ENCODE assay signal across 26 cellular contexts in genomic region chrX:39767446-39767845, GRCh38.
DNase-seq lines count a peak whose midpoint lies in the region; ATAC-seq, FAIRE-seq and TF ChIP-seq lines count a peak whose summit lies in the region.
"Had no signal": no experiment of that assay in that cellular context is flagged by ENCODE, and none has a peak within 500 bp of the region (broad histone marks: within the 10 kb centered on the region; RNA-seq: fewer than 3 reads in every experiment).

No MANE protein-coding gene starts in this region.

- CTCF ChIA-PET in A673 (lab: Charles Lee): no interaction called here

- intact Hi-C loops in A673 (cut with micrococcal nuclease; ENCODE audit: unreplicated experiment): no loop called here

- no peak for FAIRE-seq in astrocyte (lab: Jason Lieb, UNC)
- FAIRE-seq: endometrium, GM18507 had no signal

- BruUV-seq in A673 (replicated peaks; lab: Mats Ljungman, UMichigan): no TSS peak

- no peaks in the 10 kb centered on the region for H3K36me3 ChIP-seq in astrocyte (ENCODE audit: insufficient read depth, low read length)
- no peaks in the 10 kb centered on the region for H3K36me3 ChIP-seq in skeletal muscle satellite cell (ENCODE audit: insufficient read depth, low read length)
- no peaks in the 10 kb centered on the region for H3K36me3 ChIP-seq in A673 (ENCODE audit: insufficient read depth, low read length, poor library complexity, severe bottlenecking)
- H3K36me3 ChIP-seq: esophagus muscularis mucosa, suprapubic skin had no signal

- POLR2A ChIA-PET in A673 (lab: Charles Lee; ENCODE audit: low non-redundant PET): no interaction called here

- peak overlapping the region; percentile 22 for H3K4me2 ChIP-seq in astrocyte (ENCODE audit: low read length)
- peak overlapping the region; percentile 17 for H3K4me2 ChIP-seq in skeletal muscle satellite cell (ENCODE audit: low read length)

- TF ChIP-seq CTCF in astrocyte (IDR thresholded peaks at IDR 0.05; ENCODE audit: insufficient read depth, low read depth, low read length) (no peak), fibroblast of villous mesenchyme (IDR thresholded peaks at IDR 0.05; ENCODE audit: insufficient read depth, low read depth, low read length) (no peak), A673 (conservative IDR thresholded peaks at IDR 0.05; ENCODE audit: low read depth, low read length) (no peak)

- H3K4me1 ChIP-seq in astrocyte (ENCODE audit: insufficient read depth, low read length) (peaks cover 32% of the 10 kb centered on the region), skeletal muscle satellite cell (ENCODE audit: control insufficient read depth, insufficient read depth, low read length) (peaks cover 24% of the 10 kb centered on the region), A673 (ENCODE audit: insufficient read depth, low read length, poor library complexity, severe bottlenecking) (no peaks in the 10 kb centered on the region)
- H3K4me1 ChIP-seq: psoas muscle, suprapubic skin had no signal

- H3K9me3 ChIP-seq in astrocyte (ENCODE audit: insufficient read depth, low read depth, low read length) (no peaks in the 10 kb centered on the region), skeletal muscle satellite cell (replicated peaks; ENCODE audit: low read length) (no peaks in the 10 kb centered on the region), A673 (ENCODE audit: low read depth, low read length, poor library complexity, severe bottlenecking) (no peaks in the 10 kb centered on the region)
- H3K9me3 ChIP-seq: esophagus muscularis mucosa, psoas muscle, suprapubic skin had no signal

- DNase-seq in DMS 273 (lab: John Stamatoyannopoulos, UW; ENCODE audit: unreplicated experiment) (peak; percentile 60), DMS 273 treated with DMSO at 0.1 percent for 48 hours (lab: John Stamatoyannopoulos, UW) (no peak), astrocyte (ENCODE audit: low read depth) (peak; percentile 31), fibroblast of villous mesenchyme (ENCODE audit: low read depth) (peak; percentile 47), A673 (ENCODE audit: low spot score) (no peak), NAMALWA (ENCODE audit: low spot score) (no peak)
- DNase-seq: activated CD8-positive, alpha-beta memory T cell treated with anti-CD3 and anti-CD28 coated beads, Interleukin-2, amount 10 ng/mL, durations not matched to agents 7 days and 5 days; activated T-cell treated with anti-CD3 and anti-CD28 coated beads, Interleukin-2, amount 50 U/mL, for 4 hours; CD4-positive, CD25-positive, alpha-beta regulatory T cell; hippocampal formation; immature natural killer cell; NCI-H2029 treated with DMSO at 0.1 percent for 48 hours; NCI-H524 treated with DMSO at 0.1 percent for 48 hours; stimulated activated CD4-positive, alpha-beta T cell treated with anti-CD3 and anti-CD28 coated beads, Interleukin-15, amount 100 ng/mL, for 24 hours; T-helper 17 cell had no signal

- no peaks in the 10 kb centered on the region for H3K9me3 Mint-ChIP-seq in astrocyte (ENCODE audit: unreplicated experiment)
- H3K9me3 Mint-ChIP-seq: activated T-cell treated with anti-CD3 and anti-CD28 coated beads, Interleukin-2, amount 50 U/mL, for 4 hours; immature natural killer cell had no signal

- H3K9ac ChIP-seq in astrocyte (ENCODE audit: low read length): no peak overlapping the region
- H3K9ac ChIP-seq in skeletal muscle satellite cell (ENCODE audit: low read depth, low read length): no peak overlapping the region

- no peak overlapping the region for H3K4me3 Mint-ChIP-seq in astrocyte (ENCODE audit: unreplicated experiment)
- H3K4me3 Mint-ChIP-seq: activated CD8-positive, alpha-beta memory T cell treated with anti-CD3 and anti-CD28 coated beads, Interleukin-2, amount 10 ng/mL, durations not matched to agents 7 days and 5 days; activated T-cell treated with anti-CD3 and anti-CD28 coated beads, Interleukin-2, amount 50 U/mL, for 4 hours; immature natural killer cell; memory B cell; stimulated activated memory B cell treated with anti-CD40 and anti-IgM and Interleukin-4, amounts not matched to agents 10 μg/mL and 1 μg/mL and 100 μg/mL, for 72 hours; T-helper 17 cell had no signal

- H3K4me3 ChIP-seq in astrocyte (ENCODE audit: insufficient read depth, low read depth, low read length) (no peak overlapping the region), fibroblast of villous mesenchyme (ENCODE audit: low read depth, low read length) (no peak overlapping the region), skeletal muscle satellite cell (ENCODE audit: low read length) (no peak overlapping the region), A673 (ENCODE audit: low read depth, low read length, poor library complexity, severe bottlenecking) (no peak overlapping the region)
- H3K4me3 ChIP-seq: dorsolateral prefrontal cortex, esophagus muscularis mucosa, psoas muscle, suprapubic skin had no signal

- H3K27ac ChIP-seq in astrocyte (ENCODE audit: low read depth, low read length) (no peak overlapping the region), A673 (ENCODE audit: low read depth, low read length, poor library complexity, severe bottlenecking) (no peak overlapping the region)
- H3K27ac ChIP-seq: 22Rv1, dorsolateral prefrontal cortex, esophagus muscularis mucosa, psoas muscle, suprapubic skin had no signal

- H3K27me3 ChIP-seq in astrocyte (ENCODE audit: insufficient read depth, low read length) (no peaks in the 10 kb centered on the region), skeletal muscle satellite cell (ENCODE audit: control insufficient read depth, insufficient read depth, low read length) (peaks cover 3% of the 10 kb centered on the region), A673 (replicated peaks; ENCODE audit: insufficient read depth, low read depth, low read length, poor library complexity) (no peaks in the 10 kb centered on the region)
- H3K27me3 ChIP-seq: esophagus muscularis mucosa, suprapubic skin had no signal

- no peak overlapping the region for H2AFZ ChIP-seq in astrocyte (ENCODE audit: low read depth, low read length)

- no peaks in the 10 kb centered on the region for H3K36me3 Mint-ChIP-seq in astrocyte (ENCODE audit: low read depth, unreplicated experiment)
- H3K36me3 Mint-ChIP-seq: activated CD8-positive, alpha-beta memory T cell treated with anti-CD3 and anti-CD28 coated beads, Interleukin-2, amount 10 ng/mL, durations not matched to agents 7 days and 5 days; CD4-positive, CD25-positive, alpha-beta regulatory T cell; memory B cell; stimulated activated memory B cell treated with anti-CD40 and anti-IgM and Interleukin-4, amounts not matched to agents 10 μg/mL and 1 μg/mL and 100 μg/mL, for 72 hours had no signal

- no peaks in the 10 kb centered on the region for H3K79me2 ChIP-seq in astrocyte (ENCODE audit: insufficient read depth, low read length)

- peaks cover 19% of the 10 kb centered on the region for H3K4me1 Mint-ChIP-seq in astrocyte (ENCODE audit: low read depth, unreplicated experiment)

- ATAC-seq in SK-N-SH treated with all-trans-retinoic acid at 6 μM for 48 hours: no peak
- ATAC-seq: activated CD8-positive, alpha-beta memory T cell treated with anti-CD3 and anti-CD28 coated beads, Interleukin-2, amount 10 ng/mL, durations not matched to agents 7 days and 5 days; activated T-cell treated with anti-CD3 and anti-CD28 coated beads, Interleukin-2, amount 50 U/mL, for 4 hours; stimulated activated memory B cell treated with anti-CD40 and anti-IgM and Interleukin-4, amounts not matched to agents 10 μg/mL and 1 μg/mL and 100 μg/mL, for 72 hours; T-helper 17 cell had no signal

- H3K27ac Mint-ChIP-seq in astrocyte (ENCODE audit: unreplicated experiment): no peak overlapping the region
- H3K27ac Mint-ChIP-seq: activated CD8-positive, alpha-beta memory T cell treated with anti-CD3 and anti-CD28 coated beads, Interleukin-2, amount 10 ng/mL, durations not matched to agents 7 days and 5 days; immature natural killer cell; memory B cell; stimulated activated memory B cell treated with anti-CD40 and anti-IgM and Interleukin-4, amounts not matched to agents 10 μg/mL and 1 μg/mL and 100 μg/mL, for 72 hours had no signal

- peaks cover 2% of the 10 kb centered on the region for H3K27me3 Mint-ChIP-seq in astrocyte (ENCODE audit: low read depth, unreplicated experiment)
- H3K27me3 Mint-ChIP-seq: activated CD8-positive, alpha-beta memory T cell treated with anti-CD3 and anti-CD28 coated beads, Interleukin-2, amount 10 ng/mL, durations not matched to agents 7 days and 5 days; CD4-positive, CD25-positive, alpha-beta regulatory T cell; T-helper 17 cell had no signal

- H4K20me1 ChIP-seq in astrocyte (ENCODE audit: insufficient read depth, low read length): no peaks in the 10 kb centered on the region

TF ChIP-seq in SK-N-SH treated with all-trans-retinoic acid at 6 μM for 48 hours, 23 proteins besides CTCF, POLR2A, EP300 and RAD21 (continues in another document):
- TF ChIP-seq ZNF8 (CRISPR knock-in tag; IDR thresholded peaks at IDR 0.05) (no peak), RARB (CRISPR knock-in tag; IDR thresholded peaks at IDR 0.05) (no peak), CSDC2 (CRISPR knock-in tag; IDR thresholded peaks at IDR 0.05) (no peak), ZNF565 (CRISPR knock-in tag; conservative IDR thresholded peaks at IDR 0.05; ENCODE audit: low read depth) (no peak), ZNF70 (CRISPR knock-in tag; IDR thresholded peaks at IDR 0.05) (no peak), PPARA (CRISPR knock-in tag; IDR thresholded peaks at IDR 0.05; ENCODE audit: borderline replicate concordance) (no peak), CSRNP3 (CRISPR knock-in tag; IDR thresholded peaks at IDR 0.05) (no peak), ZFP30 (CRISPR knock-in tag; IDR thresholded peaks at IDR 0.05) (no peak), ISL1 (CRISPR knock-in tag; IDR thresholded peaks at IDR 0.05) (no peak), BACH2 (CRISPR knock-in tag; IDR thresholded peaks at IDR 0.05; ENCODE audit: borderline replicate concordance) (no peak), ARNTL (CRISPR knock-in tag; IDR thresholded peaks at IDR 0.05; ENCODE audit: borderline replicate concordance, low read depth) (no peak)

Comparison
In these comparisons a context has a peak if more than half of its experiments do, and no peak if none do; other contexts are left out.
1. DNase-seq: peak in DMS 273 (single experiment), astrocyte (single experiment) and fibroblast of villous mesenchyme (single experiment); none in DMS 273 treated with DMSO at 0.1 percent for 48 hours (single experiment), A673 (single experiment) and NAMALWA (single experiment).